In genomic region chr5:56279979-56280378, GRCh38 we compare ENCODE assay signal across 13 cellular contexts. TPM values are rescaled to one million over a fixed set of nuclear protein-coding genes. Genes with fewer than 3 reads are reported as not detected.
DNase-seq lines count a peak whose midpoint lies in the region; FAIRE-seq and TF ChIP-seq lines count a peak whose summit lies in the region.
"Had no signal": no experiment of that assay in that cellular context is flagged by ENCODE, and none has a peak within 500 bp of the region (broad histone marks: within the 10 kb centered on the region; RNA-seq: fewer than 3 reads in every experiment).

No MANE protein-coding gene starts in this region.

- H3K9ac ChIP-seq in liver (ENCODE audit: low read depth in 1 of 2, low read length in 2 of 2), result no peak overlapping the region
- H3K9ac ChIP-seq: BLaER1 had no signal

- H3K9me3 ChIP-seq in liver (ENCODE audit: control insufficient read depth in 4 of 4, low read length in 3 of 4), result no peaks in the 10 kb centered on the region
- H3K9me3 ChIP-seq: adrenal gland had no signal

- FAIRE-seq in bronchial epithelial cell (lab: Jason Lieb, UNC), result no peak

- TF ChIP-seq RAD21 in liver (IDR thresholded peaks at IDR 0.05), result peak; percentile 37 to 39

- peaks cover 0 to 7% (median 4%) of the 10 kb centered on the region in 4 donors for H3K4me1 ChIP-seq in liver (ENCODE audit: control insufficient read depth in 4 of 4, insufficient read depth in 4 of 4, low read length in 3 of 4)

- H3K27me3 ChIP-seq in bronchial epithelial cell (ENCODE audit: control insufficient read depth, insufficient read depth, low read length) (no peaks in the 10 kb centered on the region), liver (ENCODE audit: control insufficient read depth in 4 of 4, insufficient read depth in 4 of 4, low read length in 3 of 4) (no peaks in the 10 kb centered on the region)
- H3K27me3 ChIP-seq: adrenal gland, BLaER1, spleen had no signal

- TF ChIP-seq CTCF in bronchial epithelial cell (IDR thresholded peaks at IDR 0.05; ENCODE audit: insufficient read depth, low read length, severe bottlenecking) (no peak), liver (IDR thresholded peaks at IDR 0.05; ENCODE audit: low read depth, low read length, missing input control) (no peak)

- 10% methylated on average over 2 of the region's 2 CpGs for WGBS in liver

- H3K36me3 ChIP-seq in bronchial epithelial cell (ENCODE audit: control insufficient read depth, insufficient read depth, low read length) (no peaks in the 10 kb centered on the region), liver (ENCODE audit: control insufficient read depth in 4 of 4, insufficient read depth in 3 of 4, low read depth in 1 of 4, low read length in 3 of 4) (no peaks in the 10 kb centered on the region)
- H3K36me3 ChIP-seq: adrenal gland, BLaER1, spleen had no signal

- no peak overlapping the region for H3K27ac ChIP-seq in liver (ENCODE audit: low read depth in 1 of 2, low read length in 2 of 2)
- H3K27ac ChIP-seq: spleen had no signal

- DNase-seq in ACHN, result peak; percentile 86
- DNase-seq in HS-27A (ENCODE audit: low read depth), result peak; percentile 85
- peak; percentile 38 for DNase-seq in bronchial epithelial cell (ENCODE audit: low read depth)
- no peak for DNase-seq in RKO (ENCODE audit: low spot score)
- DNase-seq in COLO668 (lab: John Stamatoyannopoulos, UW; ENCODE audit: unreplicated experiment), result no peak
- DNase-seq in NCI-H146 treated with DMSO at 0.1 percent for 48 hours (lab: John Stamatoyannopoulos, UW; ENCODE audit: unreplicated experiment), result no peak
- DNase-seq in effector CD4-positive, alpha-beta T cell, result no peak
- DNase-seq: MM.1S, NCI-H69, spleen had no signal

- in situ Hi-C loops in ACHN (cut with HindIII; ENCODE audit: low pct_ligation_motif_present, low pct_unique_long_range_greater_than_20kb, low sequenced_read_pairs), result no loop called here

- H3K4me3 ChIP-seq in bronchial epithelial cell (ENCODE audit: low read depth, low read length), result no peak overlapping the region
- no peak overlapping the region for H3K4me3 ChIP-seq in liver (ENCODE audit: low read depth in 1 of 3, low read length in 3 of 3)
- H3K4me3 ChIP-seq: adrenal gland, BLaER1, spleen had no signal

TF ChIP-seq in liver, 16 proteins besides CTCF, POLR2A, EP300 and RAD21:
- TF ChIP-seq HNF4A (conservative IDR thresholded peaks at IDR 0.05) (peak in 1 of 2 donors; percentile 30), NR2F2 (IDR thresholded peaks at IDR 0.05) (peak; percentile 51), ATF3 (IDR thresholded peaks at IDR 0.05) (peak; percentile 27), SP1 (IDR thresholded peaks at IDR 0.05) (peak; percentile 25), JUND (IDR thresholded peaks at IDR 0.05) (peak; percentile 90 to 98), ZBTB33 (IDR thresholded peaks at IDR 0.05) (no peak), MAX (IDR thresholded peaks at IDR 0.05) (no peak), FOXA2 (IDR thresholded peaks at IDR 0.05) (peak; percentile 65), RXRA (IDR thresholded peaks at IDR 0.05) (peak in 1 of 2 donors; percentile 45), GABPA (IDR thresholded peaks at IDR 0.05 in 1 of 2, conservative IDR thresholded peaks at IDR 0.05 in 1 of 2) (no peak), REST (IDR thresholded peaks at IDR 0.05) (peak; percentile 21), TAF1 (conservative IDR thresholded peaks at IDR 0.05) (no peak), HNF4G (IDR thresholded peaks at IDR 0.05) (no peak), FOXA1 (IDR thresholded peaks at IDR 0.05) (peak; percentile 64), EGR1 (IDR thresholded peaks at IDR 0.05; ENCODE audit: low read depth in 2 of 2) (no peak), YY1 (IDR thresholded peaks at IDR 0.05) (no peak)
TF ChIP-seq in liver: peak in this region for 9.

RNA-seq across cellular contexts. Expression of gene ANKRD55, which starts 46.8 kb away (rescaled TPM):
- total RNA-seq in bronchial epithelial cell (not detected in 2 replicates), liver (1 to 10 TPM in 1 of 2 donors, under 1 TPM in 1; 0.37 to 1.0 TPM)
- 1 to 10 TPM; 1.7 to 1.9 TPM for polyA plus RNA-seq in liver

Comparison
In these comparisons a context has a peak if more than half of its experiments do, and no peak if none do; other contexts are left out.
1. DNase-seq: peak in ACHN (single experiment), HS-27A (single experiment) and bronchial epithelial cell (single experiment); none in RKO (single experiment), COLO668 (single experiment), NCI-H146 treated with DMSO at 0.1 percent for 48 hours (single experiment) and effector CD4-positive, alpha-beta T cell (single experiment).